Comparison of ENCODE assay signal across 8 cellular contexts in genomic region chr2:190578158-190579057, GRCh38. TPM values are rescaled to one million over a fixed set of nuclear protein-coding genes. Genes with fewer than 3 reads are reported as not detected.
DNase-seq lines count a peak whose midpoint lies in the region; ATAC-seq and TF ChIP-seq lines count a peak whose summit lies in the region.

No MANE protein-coding gene starts in this region.

- DNase-seq in Daoy (ENCODE audit: low read depth) (peak; percentile 25), mammary epithelial cell (peak; percentile 81), mesenchymal stem cell (peak; percentile 24), DMS79 treated with DMSO at 0.1 percent for 48 hours (lab: John Stamatoyannopoulos, UW) (no peak), gastrocnemius medialis (no peak)

- H3F3A ChIP-seq in Loucy (ENCODE audit: low read depth) = no peaks in the 10 kb centered on the region

- H3K79me1 ChIP-seq in mesenchymal stem cell (replicated peaks; ENCODE audit: low read length, poor library complexity, severe bottlenecking) = no peaks in the 10 kb centered on the region

- H3K18ac ChIP-seq in mesenchymal stem cell (ENCODE audit: low read depth in 1 of 2, low read length in 2 of 2) = peak overlapping the region; percentile 43 to 80

- H4K91ac ChIP-seq in mesenchymal stem cell (ENCODE audit: low read length) = no peak overlapping the region

- H3K4me3 ChIP-seq in Loucy (ENCODE audit: low read length, poor library complexity, severe bottlenecking) (no peak overlapping the region), mammary epithelial cell (replicated peaks in 1 of 3; ENCODE audit: insufficient read depth in 1 of 3, low read depth in 2 of 3, low read length in 3 of 3) (peak overlapping the region in 1 of 3 experiments; percentile 12), mesenchymal stem cell (ENCODE audit: insufficient read depth in 1 of 2, low read depth in 1 of 2, low read length in 2 of 2) (no peak overlapping the region), gastrocnemius medialis (no peak overlapping the region)

- H3K23ac ChIP-seq in mesenchymal stem cell (ENCODE audit: low read length in 2 of 2) = no peak overlapping the region

- no TSS peak for BruUV-seq in mammary epithelial cell (replicated peaks; lab: Mats Ljungman, UMichigan)

- CTCF ChIA-PET in mammary epithelial cell (lab: Charles Lee; ENCODE audit: low non-redundant PET) = no interaction called here

- H3K79me2 ChIP-seq in Loucy (ENCODE audit: insufficient read depth, low read length) (no peaks in the 10 kb centered on the region), mammary epithelial cell (ENCODE audit: insufficient read depth, low read length) (no peaks in the 10 kb centered on the region)

- H3K14ac ChIP-seq in mesenchymal stem cell (ENCODE audit: low read length in 2 of 2) = no peak overlapping the region

- dilution Hi-C loops in mammary epithelial cell (cut with HindIII; ENCODE audit: low sequenced_read_pairs) = no loop called here

- H3K4ac ChIP-seq in mesenchymal stem cell (ENCODE audit: low read depth in 1 of 2, low read length in 2 of 2) = no peak overlapping the region

- H3K4me2 ChIP-seq in Loucy (ENCODE audit: low read depth, low read length, poor library complexity, severe bottlenecking) = peak overlapping the region; percentile 60
- peak overlapping the region; percentile 49 for H3K4me2 ChIP-seq in mammary epithelial cell (ENCODE audit: insufficient read depth, low read depth, low read length)
- H3K4me2 ChIP-seq in mesenchymal stem cell (ENCODE audit: low read length, poor library complexity, severe bottlenecking) = no peak overlapping the region

- H2AFZ ChIP-seq in Loucy (ENCODE audit: low read length) (0 out of 2 replicates have a peak overlapping the region, but pooled peaks have one; percentile 48), mammary epithelial cell (ENCODE audit: low read depth, low read length) (peak overlapping the region; percentile 67), mesenchymal stem cell (ENCODE audit: low read depth, low read length) (no peak overlapping the region)

- no peaks in the 10 kb centered on the region for H3K9me3 ChIP-seq in Loucy (ENCODE audit: insufficient read depth, low read depth, low read length)
- H3K9me3 ChIP-seq in mammary epithelial cell (replicated peaks; ENCODE audit: insufficient read depth, low read length) = no peaks in the 10 kb centered on the region
- H3K9me3 ChIP-seq in mesenchymal stem cell (ENCODE audit: control insufficient read depth, low read length) = no peaks in the 10 kb centered on the region
- H3K9me3 ChIP-seq in gastrocnemius medialis = no peaks in the 10 kb centered on the region

- peak overlapping the region; percentile 15 for H4K8ac ChIP-seq in mesenchymal stem cell (ENCODE audit: low read length)

- no peaks in the 10 kb centered on the region for H4K20me1 ChIP-seq in Loucy (ENCODE audit: insufficient read depth, low read length, poor library complexity, severe bottlenecking)
- H4K20me1 ChIP-seq in mammary epithelial cell (ENCODE audit: insufficient read depth, low read length) = no peaks in the 10 kb centered on the region

- H3K27me3 ChIP-seq in Loucy (ENCODE audit: insufficient read depth, low read length, poor library complexity, severe bottlenecking) (no peaks in the 10 kb centered on the region), mammary epithelial cell (ENCODE audit: insufficient read depth, low read length) (no peaks in the 10 kb centered on the region), mesenchymal stem cell (ENCODE audit: control insufficient read depth in 1 of 2, insufficient read depth in 1 of 2, low read length in 2 of 2) (no peaks in the 10 kb centered on the region), gastrocnemius medialis (no peaks in the 10 kb centered on the region)

- no peak overlapping the region for H2AK5ac ChIP-seq in mesenchymal stem cell (ENCODE audit: low read length, severe bottlenecking)

- H3K9ac ChIP-seq in Loucy (ENCODE audit: low read depth, low read length, poor library complexity, severe bottlenecking) = no peak overlapping the region
- H3K9ac ChIP-seq in mammary epithelial cell (ENCODE audit: insufficient read depth, low read length) = peak overlapping the region; percentile 62
- peak overlapping the region; percentile 62 for H3K9ac ChIP-seq in mesenchymal stem cell (ENCODE audit: low read length)

- H2BK12ac ChIP-seq in mesenchymal stem cell (ENCODE audit: low read length in 2 of 2) = no peak overlapping the region

- H3K4me1 ChIP-seq in Loucy (ENCODE audit: insufficient read depth, low read length, poor library complexity, severe bottlenecking) (peaks cover 11% of the 10 kb centered on the region), mammary epithelial cell (ENCODE audit: insufficient read depth, low read length) (peaks cover 39% of the 10 kb centered on the region), mesenchymal stem cell (ENCODE audit: control insufficient read depth, insufficient read depth, low read depth, low read length) (peaks cover 1% of the 10 kb centered on the region), gastrocnemius medialis (peaks cover 10 to 11% of the 10 kb centered on the region in 2 donors)

- ATAC-seq in GM21576 (IDR thresholded peaks at IDR 0.05; ENCODE audit: unreplicated experiment) = no peak
- no peak for ATAC-seq in GM19463 (IDR thresholded peaks at IDR 0.05; ENCODE audit: unreplicated experiment)
- no peak for ATAC-seq in gastrocnemius medialis

- in situ Hi-C loops in mammary epithelial cell (cut with MboI; ENCODE audit: low sequenced_read_pairs in 2 of 2) (no loop called here), gastrocnemius medialis (cut with MboI; ENCODE audit: low sequenced_read_pairs in 4 of 4) (no loop called here)

- intact Hi-C loops in mammary epithelial cell (cut with micrococcal nuclease) = loop anchor here (2.0 kb wide), 1 partner anchor 46 kb away; no protein-coding TSS in a partner anchor
- intact Hi-C loops in gastrocnemius medialis (cut with DNase I; ENCODE audit: low total_unique reads) = no loop called here

- peak overlapping the region; percentile 67 for H2BK15ac ChIP-seq in mesenchymal stem cell (ENCODE audit: low read depth, poor library complexity, severe bottlenecking)

- H3K27ac ChIP-seq in mammary epithelial cell (ENCODE audit: insufficient read depth, low read depth, low read length) = peak overlapping the region; percentile 90
- no peak overlapping the region for H3K27ac ChIP-seq in mesenchymal stem cell (ENCODE audit: low read length, poor library complexity, severe bottlenecking)
- H3K27ac ChIP-seq in gastrocnemius medialis = no peak overlapping the region

- 0% methylated on average over 4 of the region's 6 CpGs for WGBS in mammary epithelial cell (ENCODE audit: low coverage, missing lambda C conversion rate)
- 61% methylated on average over 6 of the region's 6 CpGs for WGBS in mesenchymal stem cell

- H2BK5ac ChIP-seq in mesenchymal stem cell (ENCODE audit: low read depth, low read length, poor library complexity, severe bottlenecking) = no peak overlapping the region

- peak overlapping the region; percentile 34 for H2BK120ac ChIP-seq in mesenchymal stem cell (ENCODE audit: low read depth, low read length)

- no peaks in the 10 kb centered on the region for H3K9me2 ChIP-seq in Loucy (replicated peaks; ENCODE audit: low read depth, low read length)

- no peak for TF ChIP-seq POLR2A in gastrocnemius medialis (IDR thresholded peaks at IDR 0.05)

- H3K36me3 ChIP-seq in Loucy (ENCODE audit: insufficient read depth, low read length) (no peaks in the 10 kb centered on the region), mammary epithelial cell (ENCODE audit: insufficient read depth, low read length) (no peaks in the 10 kb centered on the region), mesenchymal stem cell (ENCODE audit: control insufficient read depth in 1 of 2, insufficient read depth in 2 of 2, low read depth in 1 of 2, low read length in 2 of 2) (no peaks in the 10 kb centered on the region), gastrocnemius medialis (no peaks in the 10 kb centered on the region)

- TF ChIP-seq CTCF in Loucy (conservative IDR thresholded peaks at IDR 0.05; ENCODE audit: low read length) (no peak), mammary epithelial cell (conservative IDR thresholded peaks at IDR 0.05 in 1 of 2, IDR thresholded peaks at IDR 0.05 in 1 of 2; ENCODE audit: extremely low read depth in 1 of 2, insufficient read depth in 1 of 2, low read depth in 1 of 2, low read length in 2 of 2) (no peak), gastrocnemius medialis (IDR thresholded peaks at IDR 0.05 in 4 of 5, conservative IDR thresholded peaks at IDR 0.05 in 1 of 5) (no peak)

RNA-seq across cellular contexts. Expression of gene NEMP2, which starts 43.9 kb away (rescaled TPM):
- 6.7 and 20.0 TPM in 2 replicates for total RNA-seq in Daoy (2014; rRNA removed; shearing (Covaris generic))
- total RNA-seq in mammary epithelial cell = 1 to 10 TPM; 5.0 to 6.0 TPM
- polyA plus RNA-seq in mammary epithelial cell = 3.1 TPM
- polyA minus RNA-seq in mammary epithelial cell = 11.3 TPM
- polyA plus RNA-seq in mesenchymal stem cell (2013, experiment 1 of 2) = 1.2 TPM
- 1.1 TPM for polyA plus RNA-seq in mesenchymal stem cell (2013, experiment 2 of 2)
- 1 to 10 TPM in 3 of 4 donors, under 1 TPM in 1; 0.24 to 1.7 (median 1.3) TPM for total RNA-seq in gastrocnemius medialis

Comparison
In these comparisons a context has a peak if more than half of its experiments do, and no peak if none do; other contexts are left out.
1. DNase-seq: peak in Daoy (single experiment), mammary epithelial cell (single experiment) and mesenchymal stem cell (single experiment); none in DMS79 treated with DMSO at 0.1 percent for 48 hours (single experiment) and gastrocnemius medialis (0 of 2).